Comparison of ENCODE assay signal across 8 cellular contexts in genomic region chr1:160400284-160400645, GRCh38. TPM values are rescaled to one million over a fixed set of nuclear protein-coding genes. Genes with fewer than 3 reads are reported as not detected.
A peak's percentile ranks its signal among the peaks of the same experiment; 100 is the strongest.
DNase-seq lines count a peak whose midpoint lies in the region; TF ChIP-seq lines count a peak whose summit lies in the region.

Gene VANGL2, plus strand, starts transcription at chr1:160400564. Its CDS starts 15,274 bp downstream, at chr1:160415838.

- peak within 1 kb of the TSS; percentile 93 for H3K4ac ChIP-seq in trophoblast cell (ENCODE audit: low read depth, low read length)

- no peak within 1 kb of the TSS for H3K23ac ChIP-seq in trophoblast cell (ENCODE audit: low read length)

- H3K4me2 ChIP-seq in trophoblast cell (ENCODE audit: low read length): peak within 1 kb of the TSS; percentile 95

- H3K36me3 ChIP-seq in adipocyte (ENCODE audit: control insufficient read depth, insufficient read depth, low read length, severe bottlenecking) (no peaks in the 10 kb centered on the region), left ventricle myocardium inferior (no peaks in the 10 kb centered on the region), trophoblast cell (ENCODE audit: control insufficient read depth in 1 of 2, insufficient read depth in 2 of 2, low read length in 2 of 2) (no peaks in the 10 kb centered on the region)

- peak within 1 kb of the TSS; percentile 98 for H3K14ac ChIP-seq in trophoblast cell (ENCODE audit: low read length)

- peaks cover 13% of the 10 kb centered on the region for H3K79me1 ChIP-seq in trophoblast cell (ENCODE audit: low read length)

- H2AFZ ChIP-seq in trophoblast cell (ENCODE audit: insufficient read depth, low read length, poor library complexity): peak within 1 kb of the TSS; percentile 95

- peak within 1 kb of the TSS; percentile 95 for H3K18ac ChIP-seq in trophoblast cell (ENCODE audit: low read length)

- no peak within 1 kb of the TSS for H3K9ac ChIP-seq in adipocyte (ENCODE audit: low read length)
- H3K9ac ChIP-seq in trophoblast cell (ENCODE audit: low read length): peak within 1 kb of the TSS; percentile 74

- peak within 1 kb of the TSS; percentile 77 for H2BK5ac ChIP-seq in trophoblast cell (ENCODE audit: low read depth, low read length, poor library complexity)

- H3K79me2 ChIP-seq in trophoblast cell (ENCODE audit: control insufficient read depth, insufficient read depth, low read length, poor library complexity): peaks cover 8% of the 10 kb centered on the region

- peak within 1 kb of the TSS; percentile 96 for H4K12ac ChIP-seq in trophoblast cell (ENCODE audit: low read depth, low read length)

- peak within 1 kb of the TSS; percentile 47 for H3K4me3 ChIP-seq in adipocyte (ENCODE audit: low read length)
- H3K4me3 ChIP-seq in left ventricle myocardium inferior: peak within 1 kb of the TSS; percentile 83
- peak within 1 kb of the TSS; percentile 87 for H3K4me3 ChIP-seq in trophoblast cell (ENCODE audit: low read depth, low read length)

- peak within 1 kb of the TSS; percentile 53 for H2BK12ac ChIP-seq in trophoblast cell (ENCODE audit: low read length)

- H2BK120ac ChIP-seq in trophoblast cell (ENCODE audit: insufficient read depth, low read length, poor library complexity): peak within 1 kb of the TSS; percentile 94

- no peak for TF ChIP-seq CTCF in left ventricle myocardium inferior (IDR thresholded peaks at IDR 0.05; ENCODE audit: borderline replicate concordance)

- peaks cover 70% of the 10 kb centered on the region for H3K27me3 ChIP-seq in adipocyte (replicated peaks; ENCODE audit: control insufficient read depth, insufficient read depth, low read length)
- H3K27me3 ChIP-seq in left ventricle myocardium inferior (ENCODE audit: low read depth): peaks cover 6% of the 10 kb centered on the region
- no peaks in the 10 kb centered on the region for H3K27me3 ChIP-seq in trophoblast cell (ENCODE audit: insufficient read depth, low read length)

- H4K8ac ChIP-seq in trophoblast cell (ENCODE audit: low read depth, low read length): peak within 1 kb of the TSS; percentile 96

- H3K9me3 ChIP-seq in adipocyte (ENCODE audit: control insufficient read depth, low read length): no peaks in the 10 kb centered on the region
- H3K9me3 ChIP-seq in left ventricle myocardium inferior (replicated peaks): no peaks in the 10 kb centered on the region
- no peaks in the 10 kb centered on the region for H3K9me3 ChIP-seq in trophoblast cell (ENCODE audit: insufficient read depth, low read depth, low read length)

- H2AK5ac ChIP-seq in trophoblast cell (ENCODE audit: low read length): peak within 1 kb of the TSS; percentile 11

- H3K4me1 ChIP-seq in adipocyte (ENCODE audit: control insufficient read depth, insufficient read depth, low read length) (no peaks in the 10 kb centered on the region), left ventricle myocardium inferior (peaks cover 54% of the 10 kb centered on the region), trophoblast cell (ENCODE audit: control insufficient read depth in 1 of 2, insufficient read depth in 2 of 2, low read length in 2 of 2) (peaks cover 12 to 32% of the 10 kb centered on the region in 2 experiments)

- intact Hi-C loops in left ventricle myocardium inferior (cut with micrococcal nuclease): no loop called here

- no CpG with 5 or more reads among the region's 32 CpGs for WGBS in trophoblast cell (ENCODE audit: extremely low coverage, insufficient coverage, insufficient read length)

- peak; percentile 17 to 19 for DNase-seq in activated CD4-positive, alpha-beta T cell treated with anti-CD3 and anti-CD28 coated beads for 24 hours (ENCODE audit: low read depth in 2 of 2)
- DNase-seq in activated CD4-positive, alpha-beta T cell treated with anti-CD3 and anti-CD28 coated beads for 1 hour: no peak
- peak; percentile 75 for DNase-seq in NCI-H748 (lab: John Stamatoyannopoulos, UW; ENCODE audit: unreplicated experiment)
- peak; percentile 81 for DNase-seq in adipocyte (ENCODE audit: low read depth)
- DNase-seq in left ventricle myocardium inferior: peak; percentile 83
- DNase-seq in trophoblast cell: peak in 1 of 2 donors; percentile 66
- no peak for DNase-seq in T1000 (lab: John Stamatoyannopoulos, UW)
- DNase-seq in NCI-H1694 treated with DMSO at 0.1 percent for 48 hours (lab: John Stamatoyannopoulos, UW): no peak

- peak within 1 kb of the TSS; percentile 96 for H4K91ac ChIP-seq in trophoblast cell (ENCODE audit: low read depth, low read length)

- peak within 1 kb of the TSS; percentile 44 for H3K27ac ChIP-seq in left ventricle myocardium inferior (replicated peaks)
- H3K27ac ChIP-seq in trophoblast cell (ENCODE audit: low read depth, low read length): peak within 1 kb of the TSS; percentile 34

RNA-seq across cellular contexts. Expression of gene VANGL2, which starts in this region (rescaled TPM):
- total RNA-seq in left ventricle myocardium inferior: 2.1 TPM
- polyA plus RNA-seq in trophoblast cell (2013): 22.6 and 23.1 TPM in 2 replicates

Comparison
In these comparisons a context has a peak if more than half of its experiments do, and no peak if none do; other contexts are left out.
1. DNase-seq: peak in activated CD4-positive, alpha-beta T cell treated with anti-CD3 and anti-CD28 coated beads for 24 hours (2 of 2), NCI-H748 (single experiment), adipocyte (single experiment) and left ventricle myocardium inferior (single experiment); none in activated CD4-positive, alpha-beta T cell treated with anti-CD3 and anti-CD28 coated beads for 1 hour (single experiment), T1000 (single experiment) and NCI-H1694 treated with DMSO at 0.1 percent for 48 hours (single experiment).
2. Peak in every context shown above with its lines, with median percentiles within 50 percentile points of each other: H3K4me3 ChIP-seq.